ENCODE assay signal across 1 cellular context in the genomic region with DNA sequence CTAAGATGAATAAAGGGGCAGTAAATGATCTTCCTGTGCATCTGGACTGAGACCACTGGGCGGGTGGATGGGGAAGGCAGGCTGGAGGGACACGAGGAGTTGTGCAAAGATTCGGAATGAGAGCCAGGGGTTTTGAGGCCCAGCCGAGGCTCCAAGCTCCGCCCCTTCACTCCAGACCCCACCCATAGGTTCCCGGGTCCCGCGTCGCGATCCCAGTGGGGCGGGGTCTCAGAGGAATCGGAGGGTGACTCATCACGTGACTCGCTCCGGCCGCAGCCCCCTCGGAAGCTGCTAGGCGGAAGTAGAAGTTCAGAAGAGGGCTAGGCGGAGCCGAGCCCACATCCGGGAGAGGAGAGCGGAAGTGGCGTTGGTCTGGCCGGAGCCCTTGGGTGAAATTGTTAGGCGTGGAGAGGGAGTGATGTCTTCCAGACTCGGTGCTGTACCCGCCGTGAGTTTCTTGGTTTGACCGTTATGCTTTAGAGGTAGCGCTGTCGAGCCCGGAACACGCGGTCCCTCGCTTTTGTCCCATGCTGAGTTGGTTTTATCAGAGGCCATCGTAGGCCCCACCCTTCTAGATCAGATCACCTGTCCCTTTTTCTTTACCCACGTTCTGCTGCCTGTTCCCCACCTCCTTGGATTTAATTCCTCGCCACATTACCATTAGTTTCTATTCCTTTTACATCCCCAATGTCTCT.
TF ChIP-seq lines count a peak whose summit lies in the region.

A gene with protein sequence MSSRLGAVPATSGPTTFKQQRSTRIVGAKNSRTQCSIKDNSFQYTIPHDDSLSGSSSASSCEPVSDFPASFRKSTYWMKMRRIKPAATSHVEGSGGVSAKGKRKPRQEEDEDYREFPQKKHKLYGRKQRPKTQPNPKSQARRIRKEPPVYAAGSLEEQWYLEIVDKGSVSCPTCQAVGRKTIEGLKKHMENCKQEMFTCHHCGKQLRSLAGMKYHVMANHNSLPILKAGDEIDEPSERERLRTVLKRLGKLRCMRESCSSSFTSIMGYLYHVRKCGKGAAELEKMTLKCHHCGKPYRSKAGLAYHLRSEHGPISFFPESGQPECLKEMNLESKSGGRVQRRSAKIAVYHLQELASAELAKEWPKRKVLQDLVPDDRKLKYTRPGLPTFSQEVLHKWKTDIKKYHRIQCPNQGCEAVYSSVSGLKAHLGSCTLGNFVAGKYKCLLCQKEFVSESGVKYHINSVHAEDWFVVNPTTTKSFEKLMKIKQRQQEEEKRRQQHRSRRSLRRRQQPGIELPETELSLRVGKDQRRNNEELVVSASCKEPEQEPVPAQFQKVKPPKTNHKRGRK (plus strand): TSS at position 348 of the 695 bp plus-strand sequence. CDS start 71 bp downstream, at position 419.

TF ChIP-seq in HepG2, 621 proteins besides CTCF, POLR2A, EP300 and RAD21 (continued from another document and continues in another):
- TF ChIP-seq, protein P1, sequence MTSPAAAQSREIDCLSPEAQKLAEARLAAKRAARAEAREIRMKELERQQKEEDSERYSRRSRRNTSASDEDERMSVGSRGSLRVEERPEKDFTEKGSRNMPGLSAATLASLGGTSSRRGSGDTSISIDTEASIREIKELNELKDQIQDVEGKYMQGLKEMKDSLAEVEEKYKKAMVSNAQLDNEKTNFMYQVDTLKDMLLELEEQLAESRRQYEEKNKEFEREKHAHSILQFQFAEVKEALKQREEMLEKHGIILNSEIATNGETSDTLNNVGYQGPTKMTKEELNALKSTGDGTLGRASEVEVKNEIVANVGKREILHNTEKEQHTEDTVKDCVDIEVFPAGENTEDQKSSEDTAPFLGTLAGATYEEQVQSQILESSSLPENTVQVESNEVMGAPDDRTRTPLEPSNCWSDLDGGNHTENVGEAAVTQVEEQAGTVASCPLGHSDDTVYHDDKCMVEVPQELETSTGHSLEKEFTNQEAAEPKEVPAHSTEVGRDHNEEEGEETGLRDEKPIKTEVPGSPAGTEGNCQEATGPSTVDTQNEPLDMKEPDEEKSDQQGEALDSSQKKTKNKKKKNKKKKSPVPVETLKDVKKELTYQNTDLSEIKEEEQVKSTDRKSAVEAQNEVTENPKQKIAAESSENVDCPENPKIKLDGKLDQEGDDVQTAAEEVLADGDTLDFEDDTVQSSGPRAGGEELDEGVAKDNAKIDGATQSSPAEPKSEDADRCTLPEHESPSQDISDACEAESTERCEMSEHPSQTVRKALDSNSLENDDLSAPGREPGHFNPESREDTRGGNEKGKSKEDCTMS (CRISPR knock-in tag; conservative IDR thresholded peaks at IDR 0.05), result no peak
- TF ChIP-seq, protein P2, sequence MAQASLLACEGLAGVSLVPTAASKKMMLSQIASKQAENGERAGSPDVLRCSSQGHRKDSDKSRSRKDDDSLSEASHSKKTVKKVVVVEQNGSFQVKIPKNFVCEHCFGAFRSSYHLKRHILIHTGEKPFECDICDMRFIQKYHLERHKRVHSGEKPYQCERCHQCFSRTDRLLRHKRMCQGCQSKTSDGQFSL (CRISPR knock-in tag; IDR thresholded peaks at IDR 0.05), result 0 out of 2 replicates have a peak, but pooled peaks have one; percentile 64
- TF ChIP-seq POLR2AphosphoS5 (IDR thresholded peaks at IDR 0.05; ENCODE audit: low read depth, low read length) (peak; percentile 94), ZNF260 (CRISPR knock-in tag; IDR thresholded peaks at IDR 0.05; ENCODE audit: borderline replicate concordance, low read depth) (no peak), KDM6A (CRISPR knock-in tag; IDR thresholded peaks at IDR 0.05; ENCODE audit: low read depth) (no peak), CSRNP1 (CRISPR knock-in tag; IDR thresholded peaks at IDR 0.05) (no peak), KLF16 (CRISPR knock-in tag; IDR thresholded peaks at IDR 0.05) (peak; percentile 30 to 75; a peak in 1 of 4 replicates), DNMT3B (CRISPR knock-in tag; conservative IDR thresholded peaks at IDR 0.05) (peak; percentile 90; the same call in 1 of the 2 replicates), KMT2A (CRISPR knock-in tag; IDR thresholded peaks at IDR 0.05) (peak; percentile 91), ZNF20 (CRISPR knock-in tag; IDR thresholded peaks at IDR 0.05) (peak; percentile 56; the same call in 1 of the 2 replicates), SRY (CRISPR knock-in tag; IDR thresholded peaks at IDR 0.05) (peak; percentile 66; the same call in 1 of the 2 replicates), KDM1A (CRISPR knock-in tag; IDR thresholded peaks at IDR 0.05) (no peak), ZNF646 (CRISPR knock-in tag; IDR thresholded peaks at IDR 0.05) (no peak), ZBTB25 (CRISPR knock-in tag; IDR thresholded peaks at IDR 0.05) (peak; percentile 82), ARNTL (CRISPR knock-in tag; IDR thresholded peaks at IDR 0.05) (peak; percentile 44), PAF1 (CRISPR knock-in tag; IDR thresholded peaks at IDR 0.05) (no peak), GPBP1L1 (CRISPR knock-in tag; IDR thresholded peaks at IDR 0.05) (no peak), CEBPZ (IDR thresholded peaks at IDR 0.05; ENCODE audit: low read length) (no peak)
- TF ChIP-seq, protein P3, sequence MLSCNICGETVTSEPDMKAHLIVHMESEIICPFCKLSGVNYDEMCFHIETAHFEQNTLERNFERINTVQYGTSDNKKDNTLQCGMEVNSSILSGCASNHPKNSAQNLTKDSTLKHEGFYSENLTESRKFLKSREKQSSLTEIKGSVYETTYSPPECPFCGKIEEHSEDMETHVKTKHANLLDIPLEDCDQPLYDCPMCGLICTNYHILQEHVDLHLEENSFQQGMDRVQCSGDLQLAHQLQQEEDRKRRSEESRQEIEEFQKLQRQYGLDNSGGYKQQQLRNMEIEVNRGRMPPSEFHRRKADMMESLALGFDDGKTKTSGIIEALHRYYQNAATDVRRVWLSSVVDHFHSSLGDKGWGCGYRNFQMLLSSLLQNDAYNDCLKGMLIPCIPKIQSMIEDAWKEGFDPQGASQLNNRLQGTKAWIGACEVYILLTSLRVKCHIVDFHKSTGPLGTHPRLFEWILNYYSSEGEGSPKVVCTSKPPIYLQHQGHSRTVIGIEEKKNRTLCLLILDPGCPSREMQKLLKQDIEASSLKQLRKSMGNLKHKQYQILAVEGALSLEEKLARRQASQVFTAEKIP (CRISPR knock-in tag; IDR thresholded peaks at IDR 0.05; ENCODE audit: borderline replicate concordance), result no peak
